ENCODE assay signal across 8 cellular contexts in genomic region chr1:827221-828063, GRCh38.
DNase-seq lines count a peak whose midpoint lies in the region; ATAC-seq and TF ChIP-seq lines count a peak whose summit lies in the region.
"Not testable (repeated sequence)": the region's sequence is repeated elsewhere in the genome, so short reads cannot be mapped to it uniquely, and the experiment has no call there.

No MANE protein-coding gene starts in this region.

- POLR2A ChIA-PET in T-cell (lab: Charles Lee) = not testable (repeated sequence)

- H3K4me1 Mint-ChIP-seq in T-cell (peaks cover 41 to 46% (median 42%) of the 10 kb centered on the region in 3 donors), progenitor cell of endocrine pancreas (ENCODE audit: low read depth) (peaks cover 22% of the 10 kb centered on the region)

- ATAC-seq in HG02840 (IDR thresholded peaks at IDR 0.05; ENCODE audit: low FRiP score, unreplicated experiment) = peak; percentile 85
- peak; percentile 89 to 95 (median 92) for ATAC-seq in T-cell (replicated peaks in 1 of 4)
- ATAC-seq in left ventricle myocardium superior = peak; percentile 93

- DNase-seq in GM13977 (ENCODE audit: low spot score) (peak; percentile 84), NCI-H1417 treated with DMSO at 0.1 percent for 48 hours (lab: John Stamatoyannopoulos, UW) (peak; percentile 25), T-cell (peak; percentile 83 to 96 (median 91)), amniotic epithelial cell (ENCODE audit: low read depth) (peak; percentile 75), left ventricle myocardium superior (peak; percentile 99), progenitor cell of endocrine pancreas (ENCODE audit: low spot score, unreplicated experiment) (peak; percentile 81), ureter (ENCODE audit: low spot score) (peak; percentile 98)

- H3K36me3 Mint-ChIP-seq in T-cell = peaks cover 17% of the 10 kb centered on the region
- not testable (repeated sequence) for H3K36me3 Mint-ChIP-seq in progenitor cell of endocrine pancreas (ENCODE audit: insufficient read depth)

- H3K4me3 Mint-ChIP-seq in T-cell (peak overlapping the region; percentile 89 to 93 (median 93)), progenitor cell of endocrine pancreas (ENCODE audit: low read depth) (peak overlapping the region; percentile 95)

- not testable (repeated sequence) for H3K9me3 Mint-ChIP-seq in T-cell; progenitor cell of endocrine pancreas (ENCODE audit: low read depth)

- not testable (repeated sequence) for H3K27me3 Mint-ChIP-seq in T-cell, progenitor cell of endocrine pancreas

- H3K27ac Mint-ChIP-seq in T-cell = peak overlapping the region; percentile 92 to 95
- H3K27ac Mint-ChIP-seq in progenitor cell of endocrine pancreas = peak overlapping the region; percentile 88

- in situ Hi-C loops in GM13977 (cut with MboI; ENCODE audit: low pct_unique_long_range_greater_than_20kb, low sequenced_read_pairs, unreplicated experiment) = not testable (repeated sequence)

- intact Hi-C loops in left ventricle myocardium superior (cut with micrococcal nuclease) = not testable (repeated sequence)

- CTCF ChIA-PET in T-cell (lab: Charles Lee) = not testable (repeated sequence)

- TF ChIP-seq CTCF in GM13977 (IDR thresholded peaks at IDR 0.05; ENCODE audit: extremely low read depth, insufficient read depth, missing control alignments); progenitor cell of endocrine pancreas (IDR thresholded peaks at IDR 0.05; ENCODE audit: unreplicated experiment): not testable (repeated sequence)

Comparison
In these comparisons a context has a peak if more than half of its experiments do, and no peak if none do; other contexts are left out.
1. Peak in every context shown above with its lines: DNase-seq and ATAC-seq.
2. DNase-seq: peak in every context shown above with its lines; median percentile 99 in left ventricle myocardium superior; 98 in ureter; 91 in T-cell; 84 in GM13977; 81 in progenitor cell of endocrine pancreas; 75 in amniotic epithelial cell; 25 in NCI-H1417 treated with DMSO at 0.1 percent for 48 hours.